Comparison of ENCODE assay signal across 9 cellular contexts in genomic region chr15:39786444-39787056, GRCh38.
DNase-seq lines count a peak whose midpoint lies in the region.
"Had no signal": no experiment of that assay in that cellular context is flagged by ENCODE, and none has a peak within 500 bp of the region (broad histone marks: within the 10 kb centered on the region; RNA-seq: fewer than 3 reads in every experiment).

No MANE protein-coding gene starts in this region.

- no peak overlapping the region for H3K27ac ChIP-seq in effector memory CD4-positive, alpha-beta T cell (ENCODE audit: insufficient read depth, low read length, poor library complexity, severe bottlenecking)

- no peak for DNase-seq in activated T-cell treated with anti-CD3 and anti-CD28 coated beads, Interleukin-2, amount 50 U/mL, for 24 hours
- DNase-seq in activated T-cell treated with anti-CD3 and anti-CD28 coated beads, Interleukin-2, amount 50 U/mL, for 48 hours, result no peak
- DNase-seq in MV-4-11 (lab: John Stamatoyannopoulos, UW) (peak; percentile 46), SHP77 treated with DMSO at 0.1 percent for 48 hours (lab: John Stamatoyannopoulos, UW) (peak; percentile 42), fibroblast of gingiva (ENCODE audit: low read depth) (peak; percentile 64), pons (ENCODE audit: low spot score) (peak; percentile 70), NCI-H187 (lab: John Stamatoyannopoulos, UW) (no peak)
- DNase-seq in effector memory CD4-positive, alpha-beta T cell, result no peak

- no peaks in the 10 kb centered on the region for H3K27me3 ChIP-seq in effector memory CD4-positive, alpha-beta T cell (replicated peaks; ENCODE audit: control insufficient read depth, insufficient read depth, low read length, poor library complexity, severe bottlenecking)

- H3K27ac Mint-ChIP-seq in activated T-cell treated with anti-CD3 and anti-CD28 coated beads, Interleukin-2, amount 50 U/mL, for 24 hours, result peak overlapping the region; percentile 9

- H3K36me3 ChIP-seq in effector memory CD4-positive, alpha-beta T cell (ENCODE audit: control insufficient read depth, insufficient read depth, low read length), result no peaks in the 10 kb centered on the region

- peaks cover 6% of the 10 kb centered on the region for H3K4me1 ChIP-seq in effector memory CD4-positive, alpha-beta T cell (ENCODE audit: control insufficient read depth, insufficient read depth, low read length, poor library complexity, severe bottlenecking)

- H3K4me3 ChIP-seq in effector memory CD4-positive, alpha-beta T cell (ENCODE audit: insufficient read depth, low read depth, low read length, poor library complexity, severe bottlenecking), result no peak overlapping the region

- H3K9me3 Mint-ChIP-seq in activated T-cell treated with anti-CD3 and anti-CD28 coated beads, Interleukin-2, amount 50 U/mL, for 24 hours, result no peaks in the 10 kb centered on the region
- H3K9me3 Mint-ChIP-seq: central memory CD8-positive, alpha-beta T cell had no signal

- no peaks in the 10 kb centered on the region for H3K27me3 Mint-ChIP-seq in activated T-cell treated with anti-CD3 and anti-CD28 coated beads, Interleukin-2, amount 50 U/mL, for 24 hours
- H3K27me3 Mint-ChIP-seq: central memory CD8-positive, alpha-beta T cell had no signal

- no peaks in the 10 kb centered on the region for H3K9me3 ChIP-seq in effector memory CD4-positive, alpha-beta T cell (ENCODE audit: control insufficient read depth, low read length)

- peaks cover 59% of the 10 kb centered on the region for H3K4me1 Mint-ChIP-seq in activated T-cell treated with anti-CD3 and anti-CD28 coated beads, Interleukin-2, amount 50 U/mL, for 24 hours (ENCODE audit: low read depth)

- H3K36me3 Mint-ChIP-seq in activated T-cell treated with anti-CD3 and anti-CD28 coated beads, Interleukin-2, amount 50 U/mL, for 24 hours (ENCODE audit: low read depth), result peaks cover 20% of the 10 kb centered on the region

- H3K4me3 Mint-ChIP-seq in activated T-cell treated with anti-CD3 and anti-CD28 coated beads, Interleukin-2, amount 50 U/mL, for 24 hours, result no peak overlapping the region
- H3K4me3 Mint-ChIP-seq: central memory CD8-positive, alpha-beta T cell had no signal

Comparison
In these comparisons a context has a peak if more than half of its experiments do, and no peak if none do; other contexts are left out.
1. DNase-seq: peak in MV-4-11 (single experiment), SHP77 treated with DMSO at 0.1 percent for 48 hours (single experiment), fibroblast of gingiva (single experiment) and pons (single experiment); none in activated T-cell treated with anti-CD3 and anti-CD28 coated beads, Interleukin-2, amount 50 U/mL, for 24 hours (single experiment), activated T-cell treated with anti-CD3 and anti-CD28 coated beads, Interleukin-2, amount 50 U/mL, for 48 hours (0 of 2), effector memory CD4-positive, alpha-beta T cell (0 of 3) and NCI-H187 (0 of 2).